ENCODE assay signal across 8 cellular contexts in the genomic region with DNA sequence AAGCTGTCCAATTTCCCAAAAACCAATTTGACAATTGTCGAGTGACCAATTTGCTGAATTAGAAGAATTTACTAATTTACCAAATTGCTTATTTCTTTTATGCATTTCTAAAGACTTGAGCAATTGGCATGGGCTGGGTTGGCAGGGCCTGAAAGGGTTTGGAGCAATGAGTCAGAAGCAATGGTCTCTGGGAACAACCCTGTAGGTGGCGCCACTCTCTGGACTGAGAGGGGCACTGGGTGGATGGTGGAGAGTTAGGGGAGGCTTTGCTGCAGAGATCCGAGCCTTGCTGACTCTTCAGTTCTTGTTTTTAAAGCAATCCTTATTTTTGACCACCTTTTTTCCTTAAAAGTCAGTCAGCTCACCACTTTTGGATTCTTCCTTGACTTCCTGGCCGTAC.
DNase-seq lines count a peak whose midpoint lies in the region; ATAC-seq and TF ChIP-seq lines count a peak whose summit lies in the region.

No MANE protein-coding gene starts in this region.

- H2BK15ac ChIP-seq in H9 (ENCODE audit: low read depth, low read length), result no peak overlapping the region

- no peak overlapping the region for H3K14ac ChIP-seq in H9 (ENCODE audit: insufficient read depth, low read length)

- H3K18ac ChIP-seq in H9 (ENCODE audit: insufficient read length, low read depth, low read length), result no peak overlapping the region

- H2AFZ ChIP-seq in H9 (ENCODE audit: low read length), result no peak overlapping the region

- ATAC-seq in WTC11, result peak; percentile 85
- no peak for ATAC-seq in HG03039 (IDR thresholded peaks at IDR 0.05; ENCODE audit: unreplicated experiment)
- no peak for ATAC-seq in GM21447 (IDR thresholded peaks at IDR 0.05; ENCODE audit: unreplicated experiment)

- no peaks in the 10 kb centered on the region for H4K20me1 ChIP-seq in H9 (ENCODE audit: control insufficient read depth, insufficient read depth, insufficient read length)

- H3K4me2 ChIP-seq in H9 (ENCODE audit: insufficient read depth, insufficient read length, low read length), result no peak overlapping the region

- no peaks in the 10 kb centered on the region for H3K9me3 Mint-ChIP-seq in H9
- H3K9me3 Mint-ChIP-seq in WTC11, result no peaks in the 10 kb centered on the region

- H3K27ac Mint-ChIP-seq in H9, result peak overlapping the region in 2 of 3 experiments; percentile 16 to 54; a peak in 2 of 7 replicates
- no peak overlapping the region for H3K27ac Mint-ChIP-seq in WTC11

- no peak overlapping the region for H3K27ac ChIP-seq in H9 (ENCODE audit: insufficient read length, low read depth, low read length)

- CTCF ChIA-PET in BJ (lab: Yijun Ruan, JAX) (interaction anchor here (0.7 to 5.5 kb wide), 20 partner anchors 7 to 1126 kb away, joined by 3 to 85 read pairs (median 4); no protein-coding TSS in a partner anchor), WTC11 (lab: Charles Lee) (interaction anchor here (1.1 to 1.7 kb wide), 5 partner anchors 9 to 162 kb away, joined by 3 to 7 read pairs (median 5); no protein-coding TSS in a partner anchor)

- no peaks in the 10 kb centered on the region for H3K27me3 ChIP-seq in BJ (ENCODE audit: control insufficient read depth, insufficient read depth, low read length)
- no peaks in the 10 kb centered on the region for H3K27me3 ChIP-seq in H9 (ENCODE audit: insufficient read depth, low read length)

- H2BK12ac ChIP-seq in H9 (ENCODE audit: insufficient read length, low read depth, low read length), result no peak overlapping the region

- H3K9ac ChIP-seq in H9 (ENCODE audit: extremely low read depth, insufficient read length, low read length), result no peak overlapping the region

- no peak overlapping the region for H3T11ph ChIP-seq in H9 (ENCODE audit: low read length)

- no peaks in the 10 kb centered on the region for H3K36me3 ChIP-seq in BJ (ENCODE audit: control insufficient read depth, insufficient read depth, low read length)

- H3K4me3 ChIP-seq in BJ (ENCODE audit: low read depth, low read length) (no peak overlapping the region), fibroblast of mammary gland (ENCODE audit: control insufficient read depth, low read depth, low read length) (no peak overlapping the region)

- H2BK20ac ChIP-seq in H9 (ENCODE audit: low read depth, low read length, poor library complexity, severe bottlenecking), result no peak overlapping the region

- H3K9me3 ChIP-seq in H9 (ENCODE audit: control insufficient read depth, low read depth, low read length), result no peaks in the 10 kb centered on the region

- H3K4me1 Mint-ChIP-seq in H9 (peaks cover 12% of the 10 kb centered on the region in 2 experiments), WTC11 (peaks cover 17% of the 10 kb centered on the region)

- H4K5ac ChIP-seq in H9 (ENCODE audit: insufficient read length, low read depth, low read length), result no peak overlapping the region

- WGBS in H9 (ENCODE audit: extremely low coverage, insufficient read length, low lambda C conversion rate), result no CpG with 5 or more reads among the region's 4 CpGs

- no peaks in the 10 kb centered on the region for H3K36me3 Mint-ChIP-seq in H9 (ENCODE audit: insufficient read depth in 1 of 3, low read depth in 3 of 3)
- H3K36me3 Mint-ChIP-seq in WTC11, result no peaks in the 10 kb centered on the region

- H4K91ac ChIP-seq in H9 (ENCODE audit: insufficient read length, low read depth, low read length), result no peak overlapping the region

- H3K4me3 Mint-ChIP-seq in H9 (no peak overlapping the region), WTC11 (no peak overlapping the region)

- no peaks in the 10 kb centered on the region for H3K4me1 ChIP-seq in H9 (ENCODE audit: insufficient read depth, low read length)

- TF ChIP-seq CTCF in BJ (IDR thresholded peaks at IDR 0.05; ENCODE audit: insufficient read depth, low read depth, low read length), result peak; percentile 41; the same call in 1 of the 2 replicates
- peak; percentile 82 for TF ChIP-seq CTCF in H9 (conservative IDR thresholded peaks at IDR 0.05)
- TF ChIP-seq CTCF in WTC11 (IDR thresholded peaks at IDR 0.05), result peak; percentile 66
- peak; percentile 60 for TF ChIP-seq CTCF in fibroblast of mammary gland (conservative IDR thresholded peaks at IDR 0.05; ENCODE audit: control insufficient read depth, insufficient read depth, low read depth, low read length)

- H4K8ac ChIP-seq in H9 (replicated peaks; ENCODE audit: insufficient read length, low read depth, low read length), result no peak overlapping the region

- H2BK120ac ChIP-seq in H9 (ENCODE audit: low read depth, low read length, poor library complexity, severe bottlenecking), result no peak overlapping the region

- H2BK5ac ChIP-seq in H9 (ENCODE audit: insufficient read length, low read length), result no peak overlapping the region

- H3K23ac ChIP-seq in H9 (ENCODE audit: insufficient read length, low read depth, low read length), result no peak overlapping the region

- no peaks in the 10 kb centered on the region for H3K79me1 ChIP-seq in H9 (ENCODE audit: insufficient read depth, low read depth, low read length, poor library complexity, severe bottlenecking)

- H3K23me2 ChIP-seq in H9 (ENCODE audit: insufficient read length, low read depth, low read length, poor library complexity, severe bottlenecking), result no peaks in the 10 kb centered on the region

- POLR2A ChIA-PET in BJ (lab: Charles Lee) (no interaction called here), WTC11 (lab: Charles Lee) (no interaction called here)

- no peak overlapping the region for H3K4ac ChIP-seq in H9 (ENCODE audit: low read depth, low read length)

- no peaks in the 10 kb centered on the region for H3K79me2 ChIP-seq in H9 (ENCODE audit: insufficient read depth, low read length)

- DNase-seq in BJ (ENCODE audit: low read depth) (no peak), H9 (peak; percentile 77), WTC11 (ENCODE audit: low spot score) (peak; percentile 79), fibroblast of mammary gland (ENCODE audit: low read depth) (peak; percentile 52), NCI-H226 (no peak)
- peak; percentile 19 for DNase-seq in stimulated activated CD8-positive, alpha-beta memory T cell treated with anti-CD3 and anti-CD28 coated beads, Interleukin-7, amount 100 ng/mL, for 24 hours (ENCODE audit: low read depth)

- H3K56ac ChIP-seq in H9 (ENCODE audit: insufficient read length, low read depth, low read length), result no peak overlapping the region

- H2AK5ac ChIP-seq in H9 (ENCODE audit: insufficient read length, low read length), result no peak overlapping the region

- H3K27me3 Mint-ChIP-seq in H9 (ENCODE audit: low read depth), result no peaks in the 10 kb centered on the region; the same call in 1 of the 2 replicates
- H3K27me3 Mint-ChIP-seq in WTC11 (ENCODE audit: low read depth), result no peaks in the 10 kb centered on the region

TF ChIP-seq in WTC11, 78 proteins besides CTCF, POLR2A, EP300 and RAD21 (continues in another document):
- TF ChIP-seq ZNF138 (CRISPR knock-in tag; conservative IDR thresholded peaks at IDR 0.05), result no peak
- TF ChIP-seq, protein P1, sequence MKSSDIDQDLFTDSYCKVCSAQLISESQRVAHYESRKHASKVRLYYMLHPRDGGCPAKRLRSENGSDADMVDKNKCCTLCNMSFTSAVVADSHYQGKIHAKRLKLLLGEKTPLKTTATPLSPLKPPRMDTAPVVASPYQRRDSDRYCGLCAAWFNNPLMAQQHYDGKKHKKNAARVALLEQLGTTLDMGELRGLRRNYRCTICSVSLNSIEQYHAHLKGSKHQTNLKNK (CRISPR knock-in tag; IDR thresholded peaks at IDR 0.05), result no peak
- TF ChIP-seq, protein P2, sequence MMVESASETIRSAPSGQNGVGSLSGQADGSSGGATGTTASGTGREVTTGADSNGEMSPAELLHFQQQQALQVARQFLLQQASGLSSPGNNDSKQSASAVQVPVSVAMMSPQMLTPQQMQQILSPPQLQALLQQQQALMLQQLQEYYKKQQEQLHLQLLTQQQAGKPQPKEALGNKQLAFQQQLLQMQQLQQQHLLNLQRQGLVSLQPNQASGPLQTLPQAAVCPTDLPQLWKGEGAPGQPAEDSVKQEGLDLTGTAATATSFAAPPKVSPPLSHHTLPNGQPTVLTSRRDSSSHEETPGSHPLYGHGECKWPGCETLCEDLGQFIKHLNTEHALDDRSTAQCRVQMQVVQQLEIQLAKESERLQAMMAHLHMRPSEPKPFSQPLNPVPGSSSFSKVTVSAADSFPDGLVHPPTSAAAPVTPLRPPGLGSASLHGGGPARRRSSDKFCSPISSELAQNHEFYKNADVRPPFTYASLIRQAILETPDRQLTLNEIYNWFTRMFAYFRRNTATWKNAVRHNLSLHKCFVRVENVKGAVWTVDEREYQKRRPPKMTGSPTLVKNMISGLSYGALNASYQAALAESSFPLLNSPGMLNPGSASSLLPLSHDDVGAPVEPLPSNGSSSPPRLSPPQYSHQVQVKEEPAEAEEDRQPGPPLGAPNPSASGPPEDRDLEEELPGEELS (CRISPR knock-in tag; IDR thresholded peaks at IDR 0.05), result no peak
- TF ChIP-seq, protein P3, sequence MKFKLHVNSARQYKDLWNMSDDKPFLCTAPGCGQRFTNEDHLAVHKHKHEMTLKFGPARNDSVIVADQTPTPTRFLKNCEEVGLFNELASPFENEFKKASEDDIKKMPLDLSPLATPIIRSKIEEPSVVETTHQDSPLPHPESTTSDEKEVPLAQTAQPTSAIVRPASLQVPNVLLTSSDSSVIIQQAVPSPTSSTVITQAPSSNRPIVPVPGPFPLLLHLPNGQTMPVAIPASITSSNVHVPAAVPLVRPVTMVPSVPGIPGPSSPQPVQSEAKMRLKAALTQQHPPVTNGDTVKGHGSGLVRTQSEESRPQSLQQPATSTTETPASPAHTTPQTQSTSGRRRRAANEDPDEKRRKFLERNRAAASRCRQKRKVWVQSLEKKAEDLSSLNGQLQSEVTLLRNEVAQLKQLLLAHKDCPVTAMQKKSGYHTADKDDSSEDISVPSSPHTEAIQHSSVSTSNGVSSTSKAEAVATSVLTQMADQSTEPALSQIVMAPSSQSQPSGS (CRISPR knock-in tag; IDR thresholded peaks at IDR 0.05; ENCODE audit: borderline replicate concordance, low read depth), result no peak

Comparison
In these comparisons a context has a peak if more than half of its experiments do, and no peak if none do; other contexts are left out.
1. DNase-seq: peak in H9 (single experiment), WTC11 (single experiment), fibroblast of mammary gland (single experiment) and stimulated activated CD8-positive, alpha-beta memory T cell treated with anti-CD3 and anti-CD28 coated beads, Interleukin-7, amount 100 ng/mL, for 24 hours (single experiment); none in BJ (single experiment) and NCI-H226 (single experiment).
2. Peak in every context shown above with its lines, with median percentiles within 50 percentile points of each other: CTCF ChIP-seq.